ENCODE assay signal across 31 cellular contexts in genomic region chr12:18422849-18423248, GRCh38.
DNase-seq lines count a peak whose midpoint lies in the region; TF ChIP-seq lines count a peak whose summit lies in the region.
"Had no signal": no experiment of that assay in that cellular context is flagged by ENCODE, and none has a peak within 500 bp of the region (broad histone marks: within the 10 kb centered on the region; RNA-seq: fewer than 3 reads in every experiment).

No MANE protein-coding gene starts in this region.

- H3K36me3 ChIP-seq in mesenchymal stem cell (ENCODE audit: control insufficient read depth in 1 of 2, insufficient read depth in 2 of 2, low read depth in 1 of 2, low read length in 2 of 2) (no peaks in the 10 kb centered on the region), prostate gland (no peaks in the 10 kb centered on the region)
- H3K36me3 ChIP-seq: left lung, MG63, right atrium auricular region had no signal

- H3K23ac ChIP-seq in mesenchymal stem cell (ENCODE audit: low read length in 2 of 2) = no peak overlapping the region

- no peak overlapping the region for H4K8ac ChIP-seq in mesenchymal stem cell (ENCODE audit: low read length)

- H3K27me3 Mint-ChIP-seq in HFFc6 (ENCODE audit: insufficient read depth) = no peaks in the 10 kb centered on the region
- H3K27me3 Mint-ChIP-seq in activated CD4-positive, alpha-beta memory T cell treated with anti-CD3 and anti-CD28 coated beads, Interleukin-2, amount 10 ng/mL, durations not matched to agents 7 days and 5 days = no peaks in the 10 kb centered on the region
- H3K27me3 Mint-ChIP-seq: activated CD8-positive, alpha-beta T cell treated with anti-CD3 and anti-CD28 coated beads for 36 hours had no signal

- H2BK120ac ChIP-seq in mesenchymal stem cell (ENCODE audit: low read depth, low read length) = no peak overlapping the region

- H3K9ac ChIP-seq in mesenchymal stem cell (ENCODE audit: low read length) = no peak overlapping the region

- no peak overlapping the region for H2BK5ac ChIP-seq in mesenchymal stem cell (ENCODE audit: low read depth, low read length, poor library complexity, severe bottlenecking)

- no peak overlapping the region for H3K4me3 Mint-ChIP-seq in HFFc6
- no peak overlapping the region for H3K4me3 Mint-ChIP-seq in activated CD4-positive, alpha-beta memory T cell treated with anti-CD3 and anti-CD28 coated beads, Interleukin-2, amount 10 ng/mL, durations not matched to agents 7 days and 5 days
- H3K4me3 Mint-ChIP-seq: activated CD8-positive, alpha-beta T cell treated with anti-CD3 and anti-CD28 coated beads for 36 hours; activated naive CD4-positive, alpha-beta T cell treated with anti-CD3 and anti-CD28 coated beads for 36 hours; activated T-helper 1 cell treated with anti-CD3 and anti-CD28 coated beads, Interleukin-12 subunit alpha, Interleukin-12 subunit beta, Interleukin-2, Interleukin-4 antibody, amounts not matched to agents 30 ng/mL and 10 ng/mL and 1 ng/mL, durations not matched to agents 14 hours and 24 hours and 36 hours had no signal

- H3K79me1 ChIP-seq in mesenchymal stem cell (replicated peaks; ENCODE audit: low read length, poor library complexity, severe bottlenecking) = no peaks in the 10 kb centered on the region

- CTCF ChIA-PET in activated CD4-positive, alpha-beta memory T cell treated with anti-CD3 and anti-CD28 coated beads, Interleukin-2, amount 10 ng/mL, durations not matched to agents 7 days and 5 days (lab: Charles Lee) = no interaction called here

- H3K4ac ChIP-seq in mesenchymal stem cell (ENCODE audit: low read depth in 1 of 2, low read length in 2 of 2) = no peak overlapping the region

- no peaks in the 10 kb centered on the region for H3K9me3 ChIP-seq in mesenchymal stem cell (ENCODE audit: control insufficient read depth, low read length)
- H3K9me3 ChIP-seq in prostate gland = no peaks in the 10 kb centered on the region
- H3K9me3 ChIP-seq: body of pancreas, left lung, MG63, right atrium auricular region, testis had no signal

- intact Hi-C loops in prostate gland (cut with DNase I) = loop anchor here (10.0 kb wide), 1 partner anchor 762 kb away; no protein-coding TSS in a partner anchor

- POLR2A ChIA-PET in activated CD4-positive, alpha-beta memory T cell treated with anti-CD3 and anti-CD28 coated beads, Interleukin-2, amount 10 ng/mL, durations not matched to agents 7 days and 5 days (lab: Charles Lee) = no interaction called here

- no peak overlapping the region for H2BK15ac ChIP-seq in mesenchymal stem cell (ENCODE audit: low read depth, poor library complexity, severe bottlenecking)

- H3K4me1 ChIP-seq in mesenchymal stem cell (ENCODE audit: control insufficient read depth, insufficient read depth, low read depth, low read length) = no peaks in the 10 kb centered on the region
- H3K4me1 ChIP-seq in prostate gland (replicated peaks) = no peaks in the 10 kb centered on the region
- H3K4me1 ChIP-seq: body of pancreas, left lung, right atrium auricular region, testis had no signal

- no peak overlapping the region for H3K14ac ChIP-seq in mesenchymal stem cell (ENCODE audit: low read length in 2 of 2)

- no peaks in the 10 kb centered on the region for H3K9me3 Mint-ChIP-seq in HFFc6
- H3K9me3 Mint-ChIP-seq in activated CD4-positive, alpha-beta memory T cell treated with anti-CD3 and anti-CD28 coated beads, Interleukin-2, amount 10 ng/mL, durations not matched to agents 7 days and 5 days = no peaks in the 10 kb centered on the region
- H3K9me3 Mint-ChIP-seq: activated T-helper 1 cell treated with anti-CD3 and anti-CD28 coated beads, Interleukin-12 subunit alpha, Interleukin-12 subunit beta, Interleukin-2, Interleukin-4 antibody, amounts not matched to agents 30 ng/mL and 10 ng/mL and 1 ng/mL, durations not matched to agents 14 hours and 24 hours and 36 hours had no signal

- peak overlapping the region; percentile 12; the same call in 1 of the 2 replicates for H3K27ac Mint-ChIP-seq in HFFc6
- no peak overlapping the region for H3K27ac Mint-ChIP-seq in activated CD4-positive, alpha-beta memory T cell treated with anti-CD3 and anti-CD28 coated beads, Interleukin-2, amount 10 ng/mL, durations not matched to agents 7 days and 5 days
- H3K27ac Mint-ChIP-seq: activated CD8-positive, alpha-beta T cell treated with anti-CD3 and anti-CD28 coated beads for 36 hours; activated naive CD4-positive, alpha-beta T cell treated with anti-CD3 and anti-CD28 coated beads for 36 hours; activated T-helper 1 cell treated with anti-CD3 and anti-CD28 coated beads, Interleukin-12 subunit alpha, Interleukin-12 subunit beta, Interleukin-2, Interleukin-4 antibody, amounts not matched to agents 30 ng/mL and 10 ng/mL and 1 ng/mL, durations not matched to agents 14 hours and 24 hours and 36 hours had no signal

- no peak overlapping the region for H3K27ac ChIP-seq in mesenchymal stem cell (ENCODE audit: low read length, poor library complexity, severe bottlenecking)
- no peak overlapping the region for H3K27ac ChIP-seq in prostate gland
- H3K27ac ChIP-seq: body of pancreas, left lung, right atrium auricular region, testis had no signal

- H3K4me1 Mint-ChIP-seq in HFFc6 (ENCODE audit: low read depth) = peaks cover 40% of the 10 kb centered on the region
- H3K4me1 Mint-ChIP-seq in activated CD4-positive, alpha-beta memory T cell treated with anti-CD3 and anti-CD28 coated beads, Interleukin-2, amount 10 ng/mL, durations not matched to agents 7 days and 5 days = no peaks in the 10 kb centered on the region

- H4K91ac ChIP-seq in mesenchymal stem cell (ENCODE audit: low read length) = no peak overlapping the region

- no peak overlapping the region for H3K18ac ChIP-seq in mesenchymal stem cell (ENCODE audit: low read depth in 1 of 2, low read length in 2 of 2)

- no peak overlapping the region for H3K4me3 ChIP-seq in epithelial cell of esophagus (ENCODE audit: low read length)
- no peak overlapping the region for H3K4me3 ChIP-seq in mesenchymal stem cell (ENCODE audit: insufficient read depth in 1 of 2, low read depth in 1 of 2, low read length in 2 of 2)
- no peak overlapping the region for H3K4me3 ChIP-seq in prostate gland
- H3K4me3 ChIP-seq: body of pancreas, K562, left lung, MG63, right atrium auricular region, testis had no signal

- TF ChIP-seq CTCF in HFFc6 (IDR thresholded peaks at IDR 0.05) (no peak), epithelial cell of esophagus (IDR thresholded peaks at IDR 0.05; ENCODE audit: insufficient read depth, low read depth, low read length, missing control alignments) (no peak), prostate gland (IDR thresholded peaks at IDR 0.05) (no peak)

- H3K36me3 Mint-ChIP-seq in HFFc6 (ENCODE audit: low read depth) = no peaks in the 10 kb centered on the region
- no peaks in the 10 kb centered on the region for H3K36me3 Mint-ChIP-seq in activated CD4-positive, alpha-beta memory T cell treated with anti-CD3 and anti-CD28 coated beads, Interleukin-2, amount 10 ng/mL, durations not matched to agents 7 days and 5 days (ENCODE audit: low read depth)

- H2AFZ ChIP-seq in mesenchymal stem cell (ENCODE audit: low read depth, low read length) = no peak overlapping the region

- H3K27me3 ChIP-seq in mesenchymal stem cell (ENCODE audit: control insufficient read depth in 1 of 2, insufficient read depth in 1 of 2, low read length in 2 of 2) = no peaks in the 10 kb centered on the region
- no peaks in the 10 kb centered on the region for H3K27me3 ChIP-seq in prostate gland (replicated peaks; ENCODE audit: insufficient read depth)
- H3K27me3 ChIP-seq: body of pancreas, left lung, MG63, right atrium auricular region, testis had no signal

- TF ChIP-seq POLR2A in prostate gland (IDR thresholded peaks at IDR 0.05) = no peak

- no peak overlapping the region for H2AK5ac ChIP-seq in mesenchymal stem cell (ENCODE audit: low read length, severe bottlenecking)

- H2BK12ac ChIP-seq in mesenchymal stem cell (ENCODE audit: low read length in 2 of 2) = no peak overlapping the region

- 38% methylated on average over 1 of the region's 1 CpG for WGBS in mesenchymal stem cell
- 81% methylated on average over 1 of the region's 1 CpG for WGBS in prostate gland

- DNase-seq in EH (ENCODE audit: low read depth) (peak; percentile 66), HFFc6 (peak; percentile 72), epithelial cell of esophagus (ENCODE audit: low read depth) (peak; percentile 50), mesenchymal stem cell (peak; percentile 81), prostate gland (ENCODE audit: low spot score) (no peak), COLO668 (lab: John Stamatoyannopoulos, UW; ENCODE audit: unreplicated experiment) (no peak)
- DNase-seq in activated CD4-positive, alpha-beta memory T cell treated with anti-CD3 and anti-CD28 coated beads, Interleukin-2, amount 10 ng/mL, durations not matched to agents 7 days and 5 days = no peak
- DNase-seq: ACHN; activated CD4-positive, alpha-beta T cell treated with anti-CD3 and anti-CD28 coated beads for 1 hour; activated CD8-positive, alpha-beta memory T cell treated with anti-CD3 and anti-CD28 coated beads, Interleukin-2, amount 50 U/mL, for 48 hours; activated CD8-positive, alpha-beta T cell treated with anti-CD3 and anti-CD28 coated beads for 36 hours; activated naive CD4-positive, alpha-beta T cell treated with anti-CD3 and anti-CD28 coated beads for 36 hours; body of pancreas; C1 segment of cervical spinal cord; COR-L47; GOT3; left lung; MG63; NCI-H1105 treated with DMSO at 0.1 percent for 48 hours; NCI-H2029 treated with DMSO at 0.1 percent for 48 hours; NCI-H2227 treated with DMSO at 0.1 percent for 48 hours; NCI-H69; PC-3; Right ventricle myocardium superior; stimulated activated CD4-positive, alpha-beta T cell treated with anti-CD3 and anti-CD28 coated beads, Interleukin-1b, Interleukin-23, amount 100 ng/mL, for 48 hours; stimulated activated naive CD4-positive, alpha-beta T cell treated with Interleukin-2 at 50 U/mL for 16 hours; T-helper 2 cell; testis had no signal

- H3K4me2 ChIP-seq in mesenchymal stem cell (ENCODE audit: low read length, poor library complexity, severe bottlenecking) = no peak overlapping the region

Comparison
In these comparisons a context has a peak if more than half of its experiments do, and no peak if none do; other contexts are left out.
1. DNase-seq: peak in EH (single experiment), HFFc6 (single experiment), epithelial cell of esophagus (single experiment) and mesenchymal stem cell (single experiment); none in activated CD4-positive, alpha-beta memory T cell treated with anti-CD3 and anti-CD28 coated beads, Interleukin-2, amount 10 ng/mL, durations not matched to agents 7 days and 5 days (single experiment), prostate gland (single experiment) and COLO668 (single experiment).